Comparison of ENCODE assay signal across 18 cellular contexts in the genomic region with DNA sequence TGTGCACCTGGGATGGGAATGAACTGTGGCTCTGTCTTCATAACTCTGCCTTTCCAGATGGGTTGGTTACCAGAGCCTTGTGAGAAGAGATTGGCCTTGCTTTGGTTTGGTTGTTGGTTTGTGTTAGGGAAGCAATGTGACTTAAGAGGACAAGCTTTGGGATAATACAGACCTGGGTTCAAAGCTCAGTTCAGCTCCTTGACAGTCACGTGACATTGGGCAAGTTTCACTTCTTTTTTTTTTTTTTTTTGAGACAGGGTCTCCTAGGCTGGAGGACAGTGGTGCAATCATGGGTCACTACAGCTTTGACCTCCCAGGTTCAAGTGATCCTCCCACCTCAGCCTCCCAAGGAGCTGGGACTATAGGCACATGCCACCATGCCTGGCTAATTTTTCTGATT. TPM values are rescaled to one million over a fixed set of nuclear protein-coding genes. Genes with fewer than 3 reads are reported as not detected.
DNase-seq lines count a peak whose midpoint lies in the region; ATAC-seq, FAIRE-seq and TF ChIP-seq lines count a peak whose summit lies in the region.
"Had no signal": no experiment of that assay in that cellular context is flagged by ENCODE, and none has a peak within 500 bp of the region (broad histone marks: within the 10 kb centered on the region; RNA-seq: fewer than 3 reads in every experiment).

No MANE protein-coding gene starts in this region.

- no peak for TF ChIP-seq POLR2A in heart left ventricle (IDR thresholded peaks at IDR 0.05)
- TF ChIP-seq POLR2A in tibial nerve (IDR thresholded peaks at IDR 0.05): no peak

- H3K27ac ChIP-seq in heart left ventricle (peak overlapping the region in 11 of 12 donors; percentile 27 to 77 (median 61)), astrocyte (ENCODE audit: low read depth, low read length) (peak overlapping the region; percentile 63), muscle layer of duodenum (ENCODE audit: low read length) (peak overlapping the region; percentile 33), tibial nerve (peak overlapping the region; percentile 30 to 90 (median 82)), tibial artery (no peak overlapping the region)
- H3K27ac ChIP-seq: VCaP had no signal

- H3K36me3 ChIP-seq in heart left ventricle (no peaks in the 10 kb centered on the region), astrocyte (ENCODE audit: insufficient read depth, low read length) (no peaks in the 10 kb centered on the region), muscle layer of duodenum (ENCODE audit: control insufficient read depth in 1 of 2, insufficient read depth in 2 of 2, low read length in 2 of 2) (no peaks in the 10 kb centered on the region), tibial nerve (no peaks in the 10 kb centered on the region), tibial artery (no peaks in the 10 kb centered on the region)
- H3K36me3 ChIP-seq: Peyer's patch had no signal

- H3K4me3 Mint-ChIP-seq in astrocyte (ENCODE audit: unreplicated experiment): no peak overlapping the region
- H3K4me3 Mint-ChIP-seq: activated T-helper 1 cell treated with anti-CD3 and anti-CD28 coated beads, Interleukin-12 subunit alpha, Interleukin-12 subunit beta, Interleukin-2, Interleukin-4 antibody, amounts not matched to agents 30 ng/mL and 10 ng/mL and 1 ng/mL, durations not matched to agents 14 hours and 24 hours and 36 hours; CD8-positive, alpha-beta memory T cell; IgD-negative memory B cell; stimulated activated effector memory CD8-positive, alpha-beta T cell treated with anti-CD3 and anti-CD28 coated beads, Interleukin-12 subunit alpha, Interleukin-12 subunit beta, amount 100 ng/mL, for 72 hours had no signal

- no peaks in the 10 kb centered on the region for H3K27me3 ChIP-seq in heart left ventricle
- no peaks in the 10 kb centered on the region for H3K27me3 ChIP-seq in astrocyte (ENCODE audit: insufficient read depth, low read length)
- no peaks in the 10 kb centered on the region for H3K27me3 ChIP-seq in muscle layer of duodenum (ENCODE audit: low read depth, low read length)
- H3K27me3 ChIP-seq in tibial nerve: no peaks in the 10 kb centered on the region
- H3K27me3 ChIP-seq in tibial artery: no peaks in the 10 kb centered on the region
- H3K27me3 ChIP-seq: Peyer's patch had no signal

- no peaks in the 10 kb centered on the region for H3K9me3 Mint-ChIP-seq in astrocyte (ENCODE audit: unreplicated experiment)
- H3K9me3 Mint-ChIP-seq: activated T-helper 1 cell treated with anti-CD3 and anti-CD28 coated beads, Interleukin-12 subunit alpha, Interleukin-12 subunit beta, Interleukin-2, Interleukin-4 antibody, amounts not matched to agents 30 ng/mL and 10 ng/mL and 1 ng/mL, durations not matched to agents 14 hours and 24 hours and 36 hours; CD8-positive, alpha-beta memory T cell; IgD-negative memory B cell; stimulated activated effector memory CD8-positive, alpha-beta T cell treated with anti-CD3 and anti-CD28 coated beads, Interleukin-12 subunit alpha, Interleukin-12 subunit beta, amount 100 ng/mL, for 72 hours had no signal

- ATAC-seq in heart left ventricle (no peak), left cardiac atrium (no peak), HG02763 (IDR thresholded peaks at IDR 0.05; ENCODE audit: unreplicated experiment) (no peak)
- ATAC-seq: stimulated activated effector memory CD8-positive, alpha-beta T cell treated with anti-CD3 and anti-CD28 coated beads, Interleukin-12 subunit alpha, Interleukin-12 subunit beta, amount 100 ng/mL, for 72 hours had no signal

- peak; percentile 65 for FAIRE-seq in astrocyte (lab: Jason Lieb, UNC)

- no peak overlapping the region for H2AFZ ChIP-seq in astrocyte (ENCODE audit: low read depth, low read length)

- TF ChIP-seq CTCF in heart left ventricle (IDR thresholded peaks at IDR 0.05) (no peak), astrocyte (IDR thresholded peaks at IDR 0.05; ENCODE audit: insufficient read depth, low read depth, low read length) (no peak), tibial nerve (IDR thresholded peaks at IDR 0.05) (no peak), tibial artery (IDR thresholded peaks at IDR 0.05) (no peak)

- H3K79me2 ChIP-seq in astrocyte (ENCODE audit: insufficient read depth, low read length): peaks cover 38% of the 10 kb centered on the region

- no peaks in the 10 kb centered on the region for H3K9me3 ChIP-seq in heart left ventricle
- no peaks in the 10 kb centered on the region for H3K9me3 ChIP-seq in astrocyte (ENCODE audit: insufficient read depth, low read depth, low read length)
- no peaks in the 10 kb centered on the region for H3K9me3 ChIP-seq in muscle layer of duodenum (ENCODE audit: control insufficient read depth in 1 of 2, low read length in 2 of 2)
- no peaks in the 10 kb centered on the region for H3K9me3 ChIP-seq in tibial nerve
- H3K9me3 ChIP-seq in tibial artery: no peaks in the 10 kb centered on the region
- H3K9me3 ChIP-seq: Peyer's patch had no signal

- peak overlapping the region; percentile 54 for H3K9ac ChIP-seq in astrocyte (ENCODE audit: low read length)

- peaks cover 18% of the 10 kb centered on the region for H3K4me1 Mint-ChIP-seq in astrocyte (ENCODE audit: low read depth, unreplicated experiment)
- H3K4me1 Mint-ChIP-seq: CD8-positive, alpha-beta memory T cell; stimulated activated effector memory CD8-positive, alpha-beta T cell treated with anti-CD3 and anti-CD28 coated beads, Interleukin-12 subunit alpha, Interleukin-12 subunit beta, amount 100 ng/mL, for 72 hours had no signal

- intact Hi-C loops in heart left ventricle (cut with DNase I) (loop anchor here in 3 of 10 donors (5.0 kb wide), 2 partner anchors 39 to 44 kb away; a partner anchor contains a TSS), left cardiac atrium (cut with DNase I) (no loop called here), tibial artery (cut with DNase I; ENCODE audit: low total_unique reads) (no loop called here)

- WGBS in heart left ventricle, 4 donors: 78 to 95% (median 89%) methylated on average over 1 of the region's 1 CpG
- 74 to 91% methylated on average over 1 of the region's 1 CpG for WGBS in tibial nerve, 2 donors

- H3K4me3 ChIP-seq in heart left ventricle (no peak overlapping the region), astrocyte (ENCODE audit: insufficient read depth, low read depth, low read length) (no peak overlapping the region), muscle layer of duodenum (ENCODE audit: low read depth in 1 of 2, low read length in 2 of 2) (no peak overlapping the region), tibial nerve (no peak overlapping the region), tibial artery (no peak overlapping the region)
- H3K4me3 ChIP-seq: Peyer's patch had no signal

- H3K4me2 ChIP-seq in astrocyte (ENCODE audit: low read length): peak overlapping the region; percentile 78

- H3K36me3 Mint-ChIP-seq in astrocyte (ENCODE audit: low read depth, unreplicated experiment): peaks cover 3% of the 10 kb centered on the region
- H3K36me3 Mint-ChIP-seq: CD8-positive, alpha-beta memory T cell; stimulated activated effector memory CD8-positive, alpha-beta T cell treated with anti-CD3 and anti-CD28 coated beads, Interleukin-12 subunit alpha, Interleukin-12 subunit beta, amount 100 ng/mL, for 72 hours had no signal

- no peak overlapping the region for H3K27ac Mint-ChIP-seq in astrocyte (ENCODE audit: unreplicated experiment)
- H3K27ac Mint-ChIP-seq: activated T-helper 1 cell treated with anti-CD3 and anti-CD28 coated beads, Interleukin-12 subunit alpha, Interleukin-12 subunit beta, Interleukin-2, Interleukin-4 antibody, amounts not matched to agents 30 ng/mL and 10 ng/mL and 1 ng/mL, durations not matched to agents 14 hours and 24 hours and 36 hours; IgD-negative memory B cell; stimulated activated effector memory CD8-positive, alpha-beta T cell treated with anti-CD3 and anti-CD28 coated beads, Interleukin-12 subunit alpha, Interleukin-12 subunit beta, amount 100 ng/mL, for 72 hours had no signal

- no peak for DNase-seq in heart left ventricle
- no peak for DNase-seq in left cardiac atrium
- no peak for DNase-seq in astrocyte (ENCODE audit: low read depth)
- no peak for DNase-seq in tibial nerve (ENCODE audit: low spot score in 2 of 2)
- DNase-seq in tibial artery: no peak
- no peak for DNase-seq in NCI-H1417 (lab: John Stamatoyannopoulos, UW)
- DNase-seq: ACHN; CD8-positive, alpha-beta memory T cell; dermis blood vessel endothelial cell; kidney glomerular epithelial cell; NCI-H2107; Peyer's patch had no signal

- H4K20me1 ChIP-seq in astrocyte (ENCODE audit: insufficient read depth, low read length): peaks cover 6% of the 10 kb centered on the region

- TF ChIP-seq EP300 in tibial nerve (IDR thresholded peaks at IDR 0.05): no peak

- H3K27me3 Mint-ChIP-seq in astrocyte (ENCODE audit: low read depth, unreplicated experiment): peaks cover 2% of the 10 kb centered on the region

- H3K4me1 ChIP-seq in heart left ventricle (peaks cover 0 to 57% (median 21%) of the 10 kb centered on the region in 12 donors), astrocyte (ENCODE audit: insufficient read depth, low read length) (peaks cover 53% of the 10 kb centered on the region), muscle layer of duodenum (ENCODE audit: control insufficient read depth in 1 of 2, insufficient read depth in 2 of 2, low read length in 2 of 2) (peaks cover 0 to 6% of the 10 kb centered on the region in 2 donors), tibial nerve (peaks cover 0 to 80% (median 42%) of the 10 kb centered on the region in 4 donors), tibial artery (peaks cover 0 to 8% (median 4%) of the 10 kb centered on the region in 4 donors)
- H3K4me1 ChIP-seq: Peyer's patch had no signal

RNA-seq across cellular contexts. Expression of a gene that starts 42.7 kb away (rescaled TPM):
- total RNA-seq in heart left ventricle (1 to 10 TPM; 3.0 to 9.1 (median 5.0) TPM), left cardiac atrium (1 to 10 TPM; 8.5 to 8.9 TPM), astrocyte (6.2 and 7.4 TPM in 2 replicates), tibial nerve (10 to 100 TPM in 1 of 4 donors, 1 to 10 TPM in 3; 6.3 to 12.6 (median 9.6) TPM)
- 1 to 10 TPM; 3.3 to 7.2 TPM for polyA plus RNA-seq in heart left ventricle
- total RNA-seq: activated T-helper 1 cell treated with anti-CD3 and anti-CD28 coated beads, Interleukin-12 subunit alpha, Interleukin-12 subunit beta, Interleukin-2, Interleukin-4 antibody, amounts not matched to agents 30 ng/mL and 10 ng/mL and 1 ng/mL, durations not matched to agents 14 hours and 24 hours and 36 hours; CD8-positive, alpha-beta memory T cell had no signal
- polyA plus RNA-seq: CD8-positive, alpha-beta memory T cell had no signal

Comparison
In these comparisons a context has a peak if more than half of its experiments do, and no peak if none do; other contexts are left out.
1. H3K27ac ChIP-seq: peak in heart left ventricle (11 of 12), astrocyte (single experiment), muscle layer of duodenum (single experiment) and tibial nerve (4 of 4); none in tibial artery (0 of 2).